15 cellular contexts compared by ENCODE assay signal in genomic region chr6:37650071-37650481, GRCh38. TPM values are rescaled to one million over a fixed set of nuclear protein-coding genes. Genes with fewer than 3 reads are reported as not detected.
DNase-seq lines count a peak whose midpoint lies in the region; ATAC-seq and TF ChIP-seq lines count a peak whose summit lies in the region.
"Had no signal": no experiment of that assay in that cellular context is flagged by ENCODE, and none has a peak within 500 bp of the region (broad histone marks: within the 10 kb centered on the region; RNA-seq: fewer than 3 reads in every experiment).

No MANE protein-coding gene starts in this region.

- H3K36me3 ChIP-seq in right lobe of liver = no peaks in the 10 kb centered on the region

- H3K27me3 ChIP-seq in right lobe of liver = peaks cover 0 to 12% of the 10 kb centered on the region in 2 donors

- no peak overlapping the region for H3K4me3 ChIP-seq in right lobe of liver
- H3K4me3 ChIP-seq: esophagus muscularis mucosa had no signal

- WGBS in right lobe of liver (ENCODE audit: insufficient coverage, low coverage, low lambda C conversion rate, missing lambda C conversion rate) = no CpG with 5 or more reads among the region's 32 CpGs

- intact Hi-C loops in Right ventricle myocardium superior (cut with DNase I) (no loop called here), cardiac septum (cut with DNase I) (no loop called here), right lobe of liver (cut with DNase I) (no loop called here)

- H3K9me3 ChIP-seq in right lobe of liver = no peaks in the 10 kb centered on the region

- peak in 3 of 4 donors; percentile 8 to 18 (median 14) for TF ChIP-seq CTCF in right lobe of liver (IDR thresholded peaks at IDR 0.05)

- DNase-seq in Right ventricle myocardium superior (no peak), cardiac septum (ENCODE audit: low spot score) (no peak), germinal center (ENCODE audit: low spot score) (peak; percentile 36), right lobe of liver (no peak), NCI-H1105 treated with DMSO at 0.1 percent for 48 hours (lab: John Stamatoyannopoulos, UW) (no peak), NCI-H226 (no peak), AG08395 (ENCODE audit: low spot score) (no peak)
- no peak for DNase-seq in stimulated activated CD4-positive, alpha-beta T cell treated with anti-CD3 and anti-CD28 coated beads, Interleukin-4, amount 100 ng/mL, for 24 hours
- DNase-seq: activated CD4-positive, alpha-beta memory T cell treated with anti-CD3 and anti-CD28 coated beads, Interleukin-2, amount 10 ng/mL, durations not matched to agents 7 days and 5 days; activated naive CD4-positive, alpha-beta T cell; GOT3; NCI-H510A treated with DMSO at 0.1 percent for 48 hours; occipital lobe; stimulated activated CD4-positive, alpha-beta T cell treated with anti-CD3 and anti-CD28 coated beads, Interleukin-15, amount 100 ng/mL, for 24 hours had no signal

- peaks cover 0 to 8% (median 0%) of the 10 kb centered on the region in 4 donors for H3K4me1 ChIP-seq in right lobe of liver

- no peak for TF ChIP-seq POLR2A in right lobe of liver (IDR thresholded peaks at IDR 0.05)

- peak; percentile 58 for ATAC-seq in Right ventricle myocardium superior (ENCODE audit: poor library complexity)
- peak; percentile 31 to 46 (median 37) for ATAC-seq in right lobe of liver

- H3K27ac ChIP-seq in right lobe of liver = no peak overlapping the region
- H3K27ac ChIP-seq: esophagus muscularis mucosa had no signal

RNA-seq across cellular contexts. Expression of gene MDGA1, which starts 47.6 kb away (rescaled TPM):
- total RNA-seq in Right ventricle myocardium superior (12.5 TPM), cardiac septum (6.2 TPM), right lobe of liver (1 to 10 TPM in 1 of 6 experiments, under 1 TPM in 5; 0.22 to 1.3 (median 0.59) TPM)
